In the genomic region with DNA sequence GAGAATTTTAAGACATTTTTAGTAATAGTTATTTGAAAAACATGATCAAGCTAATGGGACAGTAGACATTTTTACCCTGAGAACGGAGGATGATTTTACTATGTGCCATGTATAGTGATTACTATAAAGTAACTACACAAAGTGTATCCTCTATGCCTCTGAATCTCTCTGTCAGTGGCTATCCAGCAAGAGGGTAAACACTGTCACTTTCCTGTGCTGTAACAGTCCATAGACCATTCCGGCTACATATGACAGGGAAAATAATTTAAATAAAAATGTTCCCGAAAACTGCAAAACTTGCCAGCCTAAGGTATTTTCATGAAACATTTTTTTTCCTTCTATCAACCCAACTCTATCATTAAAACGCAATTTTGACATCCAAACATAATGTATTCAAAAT, we compare ENCODE assay signal across 1 cellular context.
TF ChIP-seq lines count a peak whose summit lies in the region.

No MANE protein-coding gene starts in this region.

TF ChIP-seq in HepG2, 621 proteins besides CTCF, POLR2A, EP300 and RAD21 (continued from another document and continues in another):
- TF ChIP-seq HMGXB4 (CRISPR knock-in tag; IDR thresholded peaks at IDR 0.05; ENCODE audit: borderline replicate concordance in 1 of 2, low read depth in 1 of 2) (no peak), ZNF790 (CRISPR knock-in tag; IDR thresholded peaks at IDR 0.05; ENCODE audit: borderline replicate concordance) (no peak), GATAD2A (CRISPR knock-in tag; IDR thresholded peaks at IDR 0.05) (peak; percentile 21; the same call in 1 of the 2 replicates), KLF6 (CRISPR knock-in tag; IDR thresholded peaks at IDR 0.05) (no peak), CAMTA2 (CRISPR knock-in tag; IDR thresholded peaks at IDR 0.05; ENCODE audit: borderline replicate concordance) (no peak), NFE2L2 (IDR thresholded peaks at IDR 0.05; ENCODE audit: low read length) (no peak), ZNF747 (CRISPR knock-in tag; IDR thresholded peaks at IDR 0.05; ENCODE audit: borderline replicate concordance) (no peak), RNF2 (conservative IDR thresholded peaks at IDR 0.05; ENCODE audit: low read depth) (no peak), ZNF335 (CRISPR knock-in tag; IDR thresholded peaks at IDR 0.05) (no peak), ZNF503 (CRISPR knock-in tag; IDR thresholded peaks at IDR 0.05) (no peak), ZBTB42 (CRISPR knock-in tag; IDR thresholded peaks at IDR 0.05) (no peak), ZNF124 (CRISPR knock-in tag; IDR thresholded peaks at IDR 0.05) (no peak), SP2 (CRISPR knock-in tag; IDR thresholded peaks at IDR 0.05) (no peak), AHR (CRISPR knock-in tag; IDR thresholded peaks at IDR 0.05) (no peak), GZF1 (CRISPR knock-in tag; IDR thresholded peaks at IDR 0.05) (no peak), ZNF136 (CRISPR knock-in tag; IDR thresholded peaks at IDR 0.05; ENCODE audit: low read depth) (no peak), JARID2 (CRISPR knock-in tag; IDR thresholded peaks at IDR 0.05; ENCODE audit: insufficient replicate concordance) (no peak), ZNF12 (CRISPR knock-in tag; IDR thresholded peaks at IDR 0.05) (no peak), ZNF264 (CRISPR knock-in tag; IDR thresholded peaks at IDR 0.05) (no peak), ZNF780A (CRISPR knock-in tag; IDR thresholded peaks at IDR 0.05) (no peak), RFXAP (CRISPR knock-in tag; IDR thresholded peaks at IDR 0.05; ENCODE audit: borderline replicate concordance) (no peak), FIP1L1 (IDR thresholded peaks at IDR 0.05; ENCODE audit: borderline replicate concordance, insufficient read depth, low read depth, low read length) (no peak), SETDB1 (CRISPR knock-in tag; IDR thresholded peaks at IDR 0.05; ENCODE audit: borderline replicate concordance) (no peak), ZKSCAN1 (IDR thresholded peaks at IDR 0.05; ENCODE audit: low read length) (no peak), KLF13 (CRISPR knock-in tag; IDR thresholded peaks at IDR 0.05) (no peak), KDM6A (CRISPR knock-in tag; IDR thresholded peaks at IDR 0.05; ENCODE audit: low read depth) (no peak; the same call in 1 of the 2 replicates), ZNF510 (CRISPR knock-in tag; IDR thresholded peaks at IDR 0.05; ENCODE audit: low read depth) (no peak), SPEN (CRISPR knock-in tag; IDR thresholded peaks at IDR 0.05; ENCODE audit: low read depth) (no peak), FOXP4 (CRISPR knock-in tag; IDR thresholded peaks at IDR 0.05) (peak; percentile 29; the same call in 1 of the 2 replicates), ZNF30 (CRISPR knock-in tag; IDR thresholded peaks at IDR 0.05) (no peak), NKX3-1 (CRISPR knock-in tag; IDR thresholded peaks at IDR 0.05) (no peak), RBM22 (optimal IDR thresholded peaks at IDR 0.05; ENCODE audit: low read length) (no peak), ZNF567 (CRISPR knock-in tag; IDR thresholded peaks at IDR 0.05; ENCODE audit: borderline replicate concordance) (no peak), ZNF737 (CRISPR knock-in tag; IDR thresholded peaks at IDR 0.05; ENCODE audit: borderline replicate concordance) (no peak), U2AF2 (IDR thresholded peaks at IDR 0.05; ENCODE audit: low read depth, low read length) (no peak), POGZ (CRISPR knock-in tag; IDR thresholded peaks at IDR 0.05) (peak; percentile 45), ZNF251 (CRISPR knock-in tag; IDR thresholded peaks at IDR 0.05) (no peak), TBX3 (IDR thresholded peaks at IDR 0.05; ENCODE audit: borderline replicate concordance) (no peak), JUN (CRISPR knock-in tag; IDR thresholded peaks at IDR 0.05) (no peak), ZFP82 (CRISPR knock-in tag; IDR thresholded peaks at IDR 0.05; ENCODE audit: borderline replicate concordance) (no peak), ZNF703 (CRISPR knock-in tag; IDR thresholded peaks at IDR 0.05; ENCODE audit: borderline replicate concordance) (no peak), ELF1 (CRISPR knock-in tag; IDR thresholded peaks at IDR 0.05) (no peak)
- TF ChIP-seq, protein P1, sequence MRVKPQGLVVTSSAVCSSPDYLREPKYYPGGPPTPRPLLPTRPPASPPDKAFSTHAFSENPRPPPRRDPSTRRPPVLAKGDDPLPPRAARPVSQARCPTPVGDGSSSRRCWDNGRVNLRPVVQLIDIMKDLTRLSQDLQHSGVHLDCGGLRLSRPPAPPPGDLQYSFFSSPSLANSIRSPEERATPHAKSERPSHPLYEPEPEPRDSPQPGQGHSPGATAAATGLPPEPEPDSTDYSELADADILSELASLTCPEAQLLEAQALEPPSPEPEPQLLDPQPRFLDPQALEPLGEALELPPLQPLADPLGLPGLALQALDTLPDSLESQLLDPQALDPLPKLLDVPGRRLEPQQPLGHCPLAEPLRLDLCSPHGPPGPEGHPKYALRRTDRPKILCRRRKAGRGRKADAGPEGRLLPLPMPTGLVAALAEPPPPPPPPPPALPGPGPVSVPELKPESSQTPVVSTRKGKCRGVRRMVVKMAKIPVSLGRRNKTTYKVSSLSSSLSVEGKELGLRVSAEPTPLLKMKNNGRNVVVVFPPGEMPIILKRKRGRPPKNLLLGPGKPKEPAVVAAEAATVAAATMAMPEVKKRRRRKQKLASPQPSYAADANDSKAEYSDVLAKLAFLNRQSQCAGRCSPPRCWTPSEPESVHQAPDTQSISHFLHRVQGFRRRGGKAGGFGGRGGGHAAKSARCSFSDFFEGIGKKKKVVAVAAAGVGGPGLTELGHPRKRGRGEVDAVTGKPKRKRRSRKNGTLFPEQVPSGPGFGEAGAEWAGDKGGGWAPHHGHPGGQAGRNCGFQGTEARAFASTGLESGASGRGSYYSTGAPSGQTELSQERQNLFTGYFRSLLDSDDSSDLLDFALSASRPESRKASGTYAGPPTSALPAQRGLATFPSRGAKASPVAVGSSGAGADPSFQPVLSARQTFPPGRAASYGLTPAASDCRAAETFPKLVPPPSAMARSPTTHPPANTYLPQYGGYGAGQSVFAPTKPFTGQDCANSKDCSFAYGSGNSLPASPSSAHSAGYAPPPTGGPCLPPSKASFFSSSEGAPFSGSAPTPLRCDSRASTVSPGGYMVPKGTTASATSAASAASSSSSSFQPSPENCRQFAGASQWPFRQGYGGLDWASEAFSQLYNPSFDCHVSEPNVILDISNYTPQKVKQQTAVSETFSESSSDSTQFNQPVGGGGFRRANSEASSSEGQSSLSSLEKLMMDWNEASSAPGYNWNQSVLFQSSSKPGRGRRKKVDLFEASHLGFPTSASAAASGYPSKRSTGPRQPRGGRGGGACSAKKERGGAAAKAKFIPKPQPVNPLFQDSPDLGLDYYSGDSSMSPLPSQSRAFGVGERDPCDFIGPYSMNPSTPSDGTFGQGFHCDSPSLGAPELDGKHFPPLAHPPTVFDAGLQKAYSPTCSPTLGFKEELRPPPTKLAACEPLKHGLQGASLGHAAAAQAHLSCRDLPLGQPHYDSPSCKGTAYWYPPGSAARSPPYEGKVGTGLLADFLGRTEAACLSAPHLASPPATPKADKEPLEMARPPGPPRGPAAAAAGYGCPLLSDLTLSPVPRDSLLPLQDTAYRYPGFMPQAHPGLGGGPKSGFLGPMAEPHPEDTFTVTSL (CRISPR knock-in tag; IDR thresholded peaks at IDR 0.05; ENCODE audit: borderline replicate concordance): peak; percentile 77; the same call in 1 of the 2 replicates
- TF ChIP-seq, protein P2, sequence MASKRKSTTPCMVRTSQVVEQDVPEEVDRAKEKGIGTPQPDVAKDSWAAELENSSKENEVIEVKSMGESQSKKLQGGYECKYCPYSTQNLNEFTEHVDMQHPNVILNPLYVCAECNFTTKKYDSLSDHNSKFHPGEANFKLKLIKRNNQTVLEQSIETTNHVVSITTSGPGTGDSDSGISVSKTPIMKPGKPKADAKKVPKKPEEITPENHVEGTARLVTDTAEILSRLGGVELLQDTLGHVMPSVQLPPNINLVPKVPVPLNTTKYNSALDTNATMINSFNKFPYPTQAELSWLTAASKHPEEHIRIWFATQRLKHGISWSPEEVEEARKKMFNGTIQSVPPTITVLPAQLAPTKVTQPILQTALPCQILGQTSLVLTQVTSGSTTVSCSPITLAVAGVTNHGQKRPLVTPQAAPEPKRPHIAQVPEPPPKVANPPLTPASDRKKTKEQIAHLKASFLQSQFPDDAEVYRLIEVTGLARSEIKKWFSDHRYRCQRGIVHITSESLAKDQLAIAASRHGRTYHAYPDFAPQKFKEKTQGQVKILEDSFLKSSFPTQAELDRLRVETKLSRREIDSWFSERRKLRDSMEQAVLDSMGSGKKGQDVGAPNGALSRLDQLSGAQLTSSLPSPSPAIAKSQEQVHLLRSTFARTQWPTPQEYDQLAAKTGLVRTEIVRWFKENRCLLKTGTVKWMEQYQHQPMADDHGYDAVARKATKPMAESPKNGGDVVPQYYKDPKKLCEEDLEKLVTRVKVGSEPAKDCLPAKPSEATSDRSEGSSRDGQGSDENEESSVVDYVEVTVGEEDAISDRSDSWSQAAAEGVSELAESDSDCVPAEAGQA (IDR thresholded peaks at IDR 0.05; ENCODE audit: low read depth): no peak
- TF ChIP-seq, protein P2 (CRISPR knock-in tag; IDR thresholded peaks at IDR 0.05; ENCODE audit: borderline replicate concordance): no peak
- TF ChIP-seq, protein P3, sequence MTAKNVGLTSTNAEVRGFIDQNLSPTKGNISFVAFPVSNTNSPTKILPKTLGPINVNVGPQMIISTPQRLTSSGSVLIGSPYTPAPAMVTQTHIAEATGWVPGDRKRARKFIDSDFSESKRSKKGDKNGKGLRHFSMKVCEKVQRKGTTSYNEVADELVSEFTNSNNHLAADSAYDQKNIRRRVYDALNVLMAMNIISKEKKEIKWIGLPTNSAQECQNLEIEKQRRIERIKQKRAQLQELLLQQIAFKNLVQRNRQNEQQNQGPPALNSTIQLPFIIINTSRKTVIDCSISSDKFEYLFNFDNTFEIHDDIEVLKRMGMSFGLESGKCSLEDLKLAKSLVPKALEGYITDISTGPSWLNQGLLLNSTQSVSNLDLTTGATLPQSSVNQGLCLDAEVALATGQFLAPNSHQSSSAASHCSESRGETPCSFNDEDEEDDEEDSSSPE (CRISPR knock-in tag; IDR thresholded peaks at IDR 0.05): no peak
- TF ChIP-seq, protein P4, sequence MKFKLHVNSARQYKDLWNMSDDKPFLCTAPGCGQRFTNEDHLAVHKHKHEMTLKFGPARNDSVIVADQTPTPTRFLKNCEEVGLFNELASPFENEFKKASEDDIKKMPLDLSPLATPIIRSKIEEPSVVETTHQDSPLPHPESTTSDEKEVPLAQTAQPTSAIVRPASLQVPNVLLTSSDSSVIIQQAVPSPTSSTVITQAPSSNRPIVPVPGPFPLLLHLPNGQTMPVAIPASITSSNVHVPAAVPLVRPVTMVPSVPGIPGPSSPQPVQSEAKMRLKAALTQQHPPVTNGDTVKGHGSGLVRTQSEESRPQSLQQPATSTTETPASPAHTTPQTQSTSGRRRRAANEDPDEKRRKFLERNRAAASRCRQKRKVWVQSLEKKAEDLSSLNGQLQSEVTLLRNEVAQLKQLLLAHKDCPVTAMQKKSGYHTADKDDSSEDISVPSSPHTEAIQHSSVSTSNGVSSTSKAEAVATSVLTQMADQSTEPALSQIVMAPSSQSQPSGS (CRISPR knock-in tag; IDR thresholded peaks at IDR 0.05): no peak
